ENCODE assay signal across 30 cellular contexts in the genomic region with DNA sequence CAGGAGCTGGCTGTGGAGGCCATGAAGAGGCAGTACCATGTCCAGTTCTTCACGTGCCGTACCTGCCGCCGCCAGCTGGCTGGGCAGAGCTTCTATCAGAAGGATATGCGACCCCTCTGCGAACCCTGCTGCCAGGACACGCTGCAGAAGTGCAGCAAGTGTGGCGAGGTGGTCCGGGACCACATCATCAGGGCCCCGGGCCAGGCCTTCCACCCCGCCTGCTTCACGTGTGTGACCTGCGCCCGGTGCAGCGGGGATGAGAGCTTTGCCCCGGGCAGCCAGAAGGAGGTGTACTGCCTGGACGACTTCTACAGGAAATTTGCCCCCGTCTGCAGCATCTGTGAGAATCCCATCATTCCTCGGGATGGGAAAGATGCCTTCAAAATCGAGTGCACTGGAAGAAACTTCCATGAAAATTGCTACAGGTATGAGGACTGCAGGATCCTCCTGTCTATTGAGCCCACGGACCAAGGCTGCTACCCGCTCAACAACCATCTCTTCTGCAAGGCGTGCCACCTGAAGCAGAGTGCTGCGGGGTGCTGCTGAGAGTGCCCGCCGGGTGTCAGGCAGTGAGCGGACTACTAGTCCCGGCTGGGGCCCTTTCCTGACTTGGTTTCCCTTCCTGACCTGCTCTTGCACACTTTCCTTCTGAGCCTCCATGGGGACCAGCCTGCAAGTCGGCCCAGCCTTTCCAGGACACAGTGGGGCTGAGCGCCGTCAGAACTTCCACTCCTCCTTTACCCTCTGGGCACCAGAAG.
"Had no signal": no experiment of that assay in that cellular context is flagged by ENCODE, and none has a peak within 500 bp of the region (broad histone marks: within the 10 kb centered on the region; RNA-seq: fewer than 3 reads in every experiment).

No MANE protein-coding gene starts in this region.

- DNase-seq: activated CD4-positive, alpha-beta T cell treated with anti-CD3 and anti-CD28 coated beads for 36 hours; activated CD4-positive, alpha-beta T cell treated with anti-CD3 and anti-CD28 coated beads, Interleukin-2, amount 10 ng/mL, durations not matched to agents 7 days and 5 days; activated CD4-positive, alpha-beta T cell treated with anti-CD3 and anti-CD28 coated beads, Interleukin-2, amount 50 U/mL, for 48 hours; activated CD8-positive, alpha-beta memory T cell treated with anti-CD3 and anti-CD28 coated beads, Interleukin-2, amount 50 U/mL, for 4 hours; activated CD8-positive, alpha-beta T cell treated with anti-CD3 and anti-CD28 coated beads, Interleukin-2, amount 10 ng/mL, durations not matched to agents 7 days and 5 days; activated gamma-delta T cell treated with Interleukin-2 at 50 U/mL for 16 hours; activated naive CD4-positive, alpha-beta T cell treated with anti-CD3 and anti-CD28 coated beads, Interleukin-2, amount 10 ng/mL, durations not matched to agents 7 days and 5 days; activated naive CD8-positive, alpha-beta T cell treated with anti-CD3 and anti-CD28 coated beads, Interleukin-2, amount 50 U/mL, for 24 hours; activated T-cell treated with anti-CD3 and anti-CD28 coated beads for 4 hours; activated T-cell treated with anti-CD3 and anti-CD28 coated beads, Interleukin-2, amount 50 U/mL, for 4 hours; anterior cingulate cortex; caudate nucleus; Kasumi-1; KG1; MG63; NCI-H1048; NCI-H1105 treated with DMSO at 0.1 percent for 48 hours; NCI-H1436 treated with DMSO at 0.1 percent for 48 hours; NCI-H187 treated with DMSO at 0.1 percent for 48 hours; NCI-H2081; NCI-H345; NCI-H524 treated with DMSO at 0.1 percent for 48 hours; SHP77; SJCRH30 had no signal

- H3K4me3 Mint-ChIP-seq: activated CD4-positive, alpha-beta T cell treated with anti-CD3 and anti-CD28 coated beads for 36 hours; activated CD4-positive, alpha-beta T cell treated with anti-CD3 and anti-CD28 coated beads, Interleukin-2, amount 10 ng/mL, durations not matched to agents 7 days and 5 days; activated CD8-positive, alpha-beta T cell treated with anti-CD3 and anti-CD28 coated beads, Interleukin-2, amount 10 ng/mL, durations not matched to agents 7 days and 5 days; activated naive CD4-positive, alpha-beta T cell treated with anti-CD3 and anti-CD28 coated beads, Interleukin-2, amount 10 ng/mL, durations not matched to agents 7 days and 5 days; activated naive CD8-positive, alpha-beta T cell; activated naive CD8-positive, alpha-beta T cell treated with anti-CD3 and anti-CD28 coated beads, Interleukin-2, amount 50 U/mL, for 24 hours; activated T-cell treated with anti-CD3 and anti-CD28 coated beads, Interleukin-2, amount 50 U/mL, for 4 hours; activated T-helper 1 cell treated with anti-CD3 and anti-CD28 coated beads, Interleukin-12 subunit alpha, Interleukin-12 subunit beta, Interleukin-2, Interleukin-4 antibody, amounts not matched to agents 30 ng/mL and 10 ng/mL and 1 ng/mL, durations not matched to agents 14 hours and 24 hours and 36 hours; brain had no signal

- H3K36me3 Mint-ChIP-seq: activated naive CD4-positive, alpha-beta T cell treated with anti-CD3 and anti-CD28 coated beads, Interleukin-2, amount 10 ng/mL, durations not matched to agents 7 days and 5 days; activated naive CD8-positive, alpha-beta T cell; brain had no signal

- H3K9me3 ChIP-seq: MG63, SJCRH30 had no signal

- H3K4me3 ChIP-seq: MG63, SJCRH30, SK-N-MC had no signal

- H3K9me3 Mint-ChIP-seq: activated CD4-positive, alpha-beta T cell treated with anti-CD3 and anti-CD28 coated beads, Interleukin-2, amount 10 ng/mL, durations not matched to agents 7 days and 5 days; activated naive CD4-positive, alpha-beta T cell treated with anti-CD3 and anti-CD28 coated beads, Interleukin-2, amount 10 ng/mL, durations not matched to agents 7 days and 5 days; activated naive CD8-positive, alpha-beta T cell treated with anti-CD3 and anti-CD28 coated beads, Interleukin-2, amount 50 U/mL, for 24 hours; activated T-cell treated with anti-CD3 and anti-CD28 coated beads, Interleukin-2, amount 50 U/mL, for 4 hours; activated T-helper 1 cell treated with anti-CD3 and anti-CD28 coated beads, Interleukin-12 subunit alpha, Interleukin-12 subunit beta, Interleukin-2, Interleukin-4 antibody, amounts not matched to agents 30 ng/mL and 10 ng/mL and 1 ng/mL, durations not matched to agents 14 hours and 24 hours and 36 hours; brain had no signal

- ATAC-seq: activated CD4-positive, alpha-beta T cell treated with anti-CD3 and anti-CD28 coated beads for 36 hours; activated CD4-positive, CD25-positive, alpha-beta regulatory T cell treated with anti-CD3 and anti-CD28 coated beads, Interleukin-2, amount 50 U/mL, for 24 hours; activated CD8-positive, alpha-beta T cell treated with anti-CD3 and anti-CD28 coated beads, Interleukin-2, amount 10 ng/mL, durations not matched to agents 7 days and 5 days; activated naive CD8-positive, alpha-beta T cell treated with anti-CD3 and anti-CD28 coated beads, Interleukin-2, amount 50 U/mL, for 24 hours; activated T-cell treated with anti-CD3 and anti-CD28 coated beads, Interleukin-2, amount 50 U/mL, for 4 hours; Panc1 had no signal

- H3K27ac ChIP-seq: SJCRH30, SK-N-MC had no signal

- H3K4me1 Mint-ChIP-seq: activated CD4-positive, alpha-beta T cell treated with anti-CD3 and anti-CD28 coated beads for 36 hours; activated CD4-positive, alpha-beta T cell treated with anti-CD3 and anti-CD28 coated beads, Interleukin-2, amount 10 ng/mL, durations not matched to agents 7 days and 5 days; activated naive CD4-positive, alpha-beta T cell treated with anti-CD3 and anti-CD28 coated beads, Interleukin-2, amount 10 ng/mL, durations not matched to agents 7 days and 5 days; activated naive CD8-positive, alpha-beta T cell treated with anti-CD3 and anti-CD28 coated beads, Interleukin-2, amount 50 U/mL, for 24 hours; brain had no signal

- H3K27me3 Mint-ChIP-seq: activated CD4-positive, alpha-beta T cell treated with anti-CD3 and anti-CD28 coated beads for 36 hours; activated naive CD8-positive, alpha-beta T cell had no signal

- H3K27ac Mint-ChIP-seq: activated CD4-positive, alpha-beta T cell treated with anti-CD3 and anti-CD28 coated beads for 36 hours; activated CD4-positive, alpha-beta T cell treated with anti-CD3 and anti-CD28 coated beads, Interleukin-2, amount 10 ng/mL, durations not matched to agents 7 days and 5 days; activated CD8-positive, alpha-beta T cell treated with anti-CD3 and anti-CD28 coated beads, Interleukin-2, amount 10 ng/mL, durations not matched to agents 7 days and 5 days; activated naive CD4-positive, alpha-beta T cell treated with anti-CD3 and anti-CD28 coated beads, Interleukin-2, amount 10 ng/mL, durations not matched to agents 7 days and 5 days; activated naive CD8-positive, alpha-beta T cell; activated naive CD8-positive, alpha-beta T cell treated with anti-CD3 and anti-CD28 coated beads, Interleukin-2, amount 50 U/mL, for 24 hours; activated T-helper 1 cell treated with anti-CD3 and anti-CD28 coated beads, Interleukin-12 subunit alpha, Interleukin-12 subunit beta, Interleukin-2, Interleukin-4 antibody, amounts not matched to agents 30 ng/mL and 10 ng/mL and 1 ng/mL, durations not matched to agents 14 hours and 24 hours and 36 hours; brain had no signal

- H3K36me3 ChIP-seq: MG63, SJCRH30 had no signal

- H3K4me1 ChIP-seq: SJCRH30 had no signal
